In genomic region chr5:58268263-58268662, GRCh38 we compare ENCODE assay signal across 23 cellular contexts.
"Had no signal": no experiment of that assay in that cellular context is flagged by ENCODE, and none has a peak within 500 bp of the region (broad histone marks: within the 10 kb centered on the region; RNA-seq: fewer than 3 reads in every experiment).

No MANE protein-coding gene starts in this region.

- H3K79me2 ChIP-seq: hepatocyte, parathyroid adenoma had no signal

- H3K9me3 ChIP-seq: gastrocnemius medialis, neutrophil, SK-N-SH, tibial artery had no signal

- H3K4me2 ChIP-seq: hepatocyte, SK-N-SH had no signal

- H3K27me3 ChIP-seq: gastrocnemius medialis, hepatocyte, tibial artery had no signal

- H3K4me3 ChIP-seq: coronary artery, gastrocnemius medialis, hepatocyte, tibial artery had no signal

- DNase-seq: activated B cell treated with CpG ODN at 0.5 μM for 24 hours; activated CD4-positive, alpha-beta memory T cell treated with anti-CD3 and anti-CD28 coated beads, Interleukin-2, amount 10 ng/mL, durations not matched to agents 7 days and 5 days; activated CD4-positive, alpha-beta T cell treated with anti-CD3 and anti-CD28 coated beads for 4 hours; activated naive CD4-positive, alpha-beta T cell treated with anti-CD3 and anti-CD28 coated beads for 36 hours; activated T-cell treated with anti-CD3 and anti-CD28 coated beads, Interleukin-2, amount 50 U/mL, for 1 hour; anterior cingulate cortex; effector CD4-positive, alpha-beta T cell; gastrocnemius medialis; left colon; mesenchymal stem cell; natural killer cell; SK-N-SH; stimulated activated CD4-positive, alpha-beta T cell treated with anti-CD3 and anti-CD28 coated beads, Interleukin-12 subunit alpha, Interleukin-12 subunit beta, amount 100 ng/mL, for 4 hours; stimulated activated CD4-positive, alpha-beta T cell treated with anti-CD3 and anti-CD28 coated beads, Interleukin-1b, Interleukin-23, amount 100 ng/mL, for 48 hours; stimulated activated CD8-positive, alpha-beta memory T cell treated with anti-CD3 and anti-CD28 coated beads, Interleukin-4, amount 100 ng/mL, for 48 hours; stimulated activated naive CD4-positive, alpha-beta T cell; tibial artery had no signal

- FAIRE-seq: urothelium cell line had no signal

- H3K36me3 ChIP-seq: gastrocnemius medialis, neutrophil, tibial artery had no signal

- H3K9ac ChIP-seq: parathyroid adenoma, SK-N-SH had no signal

- ATAC-seq: esophagus mucosa, gastrocnemius medialis, left colon, natural killer cell had no signal

- H2AFZ ChIP-seq: hepatocyte, parathyroid adenoma had no signal

- H3K27ac ChIP-seq: coronary artery, hepatocyte, neutrophil, parathyroid adenoma, tibial artery had no signal
